In genomic region chr1:89780721-89781120, GRCh38 we compare ENCODE assay signal across 9 cellular contexts. TPM values are rescaled to one million over a fixed set of nuclear protein-coding genes. Genes with fewer than 3 reads are reported as not detected.
DNase-seq lines count a peak whose midpoint lies in the region; ATAC-seq and TF ChIP-seq lines count a peak whose summit lies in the region.
"Had no signal": no experiment of that assay in that cellular context is flagged by ENCODE, and none has a peak within 500 bp of the region (broad histone marks: within the 10 kb centered on the region; RNA-seq: fewer than 3 reads in every experiment).

No MANE protein-coding gene starts in this region.

- no peaks in the 10 kb centered on the region for H3K36me3 ChIP-seq in tibial artery

- H3K9me3 Mint-ChIP-seq in activated naive CD8-positive, alpha-beta T cell treated with anti-CD3 and anti-CD28 coated beads for 36 hours: no peaks in the 10 kb centered on the region

- H3K27ac Mint-ChIP-seq in activated naive CD8-positive, alpha-beta T cell treated with anti-CD3 and anti-CD28 coated beads for 36 hours: peak overlapping the region; percentile 99

- DNase-seq in AG04449 (ENCODE audit: low read depth, low spot score): peak; percentile 10
- peak; percentile 27 for DNase-seq in G401 (ENCODE audit: low spot score)
- DNase-seq in NCI-H2107 (lab: John Stamatoyannopoulos, UW): peak; percentile 42
- peak; percentile 32 for DNase-seq in activated naive CD8-positive, alpha-beta T cell treated with anti-CD3 and anti-CD28 coated beads for 36 hours
- DNase-seq in lung microvascular endothelial cell (ENCODE audit: low read depth in 2 of 2): peak; percentile 69 to 72
- DNase-seq in tibial artery: no peak
- DNase-seq in HK-2 (ENCODE audit: unreplicated experiment): no peak

- POLR2A ChIA-PET in AG04449 (lab: Yijun Ruan, JAX): no interaction called here

- no peaks in the 10 kb centered on the region for H3K9me3 ChIP-seq in tibial artery

- H3K4me1 Mint-ChIP-seq in activated naive CD8-positive, alpha-beta T cell treated with anti-CD3 and anti-CD28 coated beads for 36 hours: peaks cover 55% of the 10 kb centered on the region

- CTCF ChIA-PET in AG04449 (lab: Yijun Ruan, JAX): interaction anchor here (0.6 to 7.5 kb wide), 18 partner anchors 12 to 1385 kb away, joined by 3 to 168 read pairs (median 4); no protein-coding TSS in a partner anchor

- no peaks in the 10 kb centered on the region for H3K4me1 ChIP-seq in tibial artery

- no peak overlapping the region for H3K4me3 ChIP-seq in AG04449 (ENCODE audit: low read depth, low read length)
- no peak overlapping the region for H3K4me3 ChIP-seq in tibial artery

- no peak for ATAC-seq in HG02884 (IDR thresholded peaks at IDR 0.05; ENCODE audit: unreplicated experiment)

- in situ Hi-C loops in G401 (cut with HindIII; ENCODE audit: low sequenced_read_pairs): no loop called here

- H3K36me3 Mint-ChIP-seq in activated naive CD8-positive, alpha-beta T cell treated with anti-CD3 and anti-CD28 coated beads for 36 hours: peaks cover 7% of the 10 kb centered on the region

- H3K27me3 ChIP-seq in tibial artery: no peaks in the 10 kb centered on the region

- peak overlapping the region; percentile 66 for H3K4me3 Mint-ChIP-seq in activated naive CD8-positive, alpha-beta T cell treated with anti-CD3 and anti-CD28 coated beads for 36 hours

- intact Hi-C loops in tibial artery (cut with DNase I; ENCODE audit: low total_unique reads): no loop called here

- H3K27me3 Mint-ChIP-seq in activated naive CD8-positive, alpha-beta T cell treated with anti-CD3 and anti-CD28 coated beads for 36 hours: no peaks in the 10 kb centered on the region

- peak; percentile 42 for TF ChIP-seq CTCF in AG04449 (IDR thresholded peaks at IDR 0.05; ENCODE audit: insufficient read depth, low read length, missing control alignments)
- no peak for TF ChIP-seq CTCF in tibial artery (IDR thresholded peaks at IDR 0.05)

- no peak overlapping the region for H3K27ac ChIP-seq in tibial artery
- H3K27ac ChIP-seq: HL-60 had no signal

RNA-seq across cellular contexts. Expression of gene LRRC8D, which starts 40.1 kb away (rescaled TPM):
- total RNA-seq in G401 (2014; rRNA removed; shearing (Covaris generic)): 36.9 and 57.1 TPM in 2 replicates
- 10 to 100 TPM; 37.7 to 41.2 TPM for total RNA-seq in activated naive CD8-positive, alpha-beta T cell treated with anti-CD3 and anti-CD28 coated beads for 36 hours
- total RNA-seq in lung microvascular endothelial cell: 7.3 and 9.8 TPM in 2 replicates

Comparison
In these comparisons a context has a peak if more than half of its experiments do, and no peak if none do; other contexts are left out.
1. DNase-seq: peak in AG04449 (single experiment), G401 (single experiment), NCI-H2107 (single experiment), activated naive CD8-positive, alpha-beta T cell treated with anti-CD3 and anti-CD28 coated beads for 36 hours (single experiment) and lung microvascular endothelial cell (2 of 2); none in tibial artery (0 of 2) and HK-2 (single experiment).